In genomic region chr5:81513982-81514381, GRCh38 we compare ENCODE assay signal across 10 cellular contexts.
DNase-seq lines count a peak whose midpoint lies in the region; ATAC-seq and TF ChIP-seq lines count a peak whose summit lies in the region.
"Had no signal": no experiment of that assay in that cellular context is flagged by ENCODE, and none has a peak within 500 bp of the region (broad histone marks: within the 10 kb centered on the region; RNA-seq: fewer than 3 reads in every experiment).

No MANE protein-coding gene starts in this region.

- no peak overlapping the region for H3K4me3 ChIP-seq in fibroblast of the aortic adventitia (ENCODE audit: low read depth, low read length)
- H3K4me3 ChIP-seq in H7 (ENCODE audit: insufficient read depth, low read depth, low read length), result no peak overlapping the region
- H3K4me3 ChIP-seq: mucosa of descending colon had no signal

- TF ChIP-seq CTCF in AG09319 (IDR thresholded peaks at IDR 0.05; ENCODE audit: low read depth, low read length) (peak; percentile 4), GM10248 (IDR thresholded peaks at IDR 0.05; ENCODE audit: control extremely low read depth, extremely low read depth, low read depth, missing control alignments) (peak; percentile 15), fibroblast of the aortic adventitia (IDR thresholded peaks at IDR 0.05; ENCODE audit: insufficient read depth, low read length) (peak; percentile 28)

- no peaks in the 10 kb centered on the region for H3K36me3 ChIP-seq in H7 (replicated peaks; ENCODE audit: control insufficient read depth, insufficient read depth, low read length)

- CTCF ChIA-PET in GM10248 (lab: Yijun Ruan, JAX), result no interaction called here

- POLR2A ChIA-PET in GM10248 (lab: Yijun Ruan, JAX), result no interaction called here

- no peak for DNase-seq in AG09319 (ENCODE audit: extremely low read depth, low read depth)
- DNase-seq in GM10248 (ENCODE audit: extremely low spot score), result no peak
- peak; percentile 61 for DNase-seq in OCI-M1 (lab: John Stamatoyannopoulos, UW)
- DNase-seq in fibroblast of the aortic adventitia (ENCODE audit: low read depth), result peak; percentile 19
- DNase-seq in H7, result no peak
- DNase-seq in HK-2 (ENCODE audit: unreplicated experiment), result no peak
- no peak for DNase-seq in middle frontal gyrus (ENCODE audit: extremely low spot score, low spot score)
- DNase-seq: mucosa of descending colon, NCI-H2029 treated with DMSO at 0.1 percent for 48 hours had no signal

- H3K27me3 ChIP-seq in H7 (ENCODE audit: control insufficient read depth, insufficient read depth, low read length), result no peaks in the 10 kb centered on the region

- no peak for ATAC-seq in HG03039 (IDR thresholded peaks at IDR 0.05; ENCODE audit: unreplicated experiment)
- ATAC-seq: mucosa of descending colon had no signal

Comparison
In these comparisons a context has a peak if more than half of its experiments do, and no peak if none do; other contexts are left out.
1. DNase-seq: peak in OCI-M1 (single experiment) and fibroblast of the aortic adventitia (single experiment); none in AG09319 (single experiment), GM10248 (single experiment), H7 (single experiment), HK-2 (single experiment) and middle frontal gyrus (single experiment).
2. Peak in every context shown above with its lines, with median percentiles within 50 percentile points of each other: CTCF ChIP-seq.